Comparison of ENCODE assay signal across 9 cellular contexts in genomic region chr11:2089536-2090165, GRCh38. TPM values are rescaled to one million over a fixed set of nuclear protein-coding genes. Genes with fewer than 3 reads are reported as not detected.
DNase-seq lines count a peak whose midpoint lies in the region; ATAC-seq and TF ChIP-seq lines count a peak whose summit lies in the region.
"Had no signal": no experiment of that assay in that cellular context is flagged by ENCODE, and none has a peak within 500 bp of the region (broad histone marks: within the 10 kb centered on the region; RNA-seq: fewer than 3 reads in every experiment).

No MANE protein-coding gene starts in this region.

- H3K36me3 ChIP-seq in prostate gland: no peaks in the 10 kb centered on the region

- peaks cover 32% of the 10 kb centered on the region for H3K27me3 ChIP-seq in foreskin keratinocyte
- no peaks in the 10 kb centered on the region for H3K27me3 ChIP-seq in prostate gland (replicated peaks; ENCODE audit: insufficient read depth)

- TF ChIP-seq CTCF in Calu3 (IDR thresholded peaks at IDR 0.05; ENCODE audit: unreplicated experiment): no peak
- TF ChIP-seq CTCF in foreskin keratinocyte (conservative IDR thresholded peaks at IDR 0.05): no peak
- TF ChIP-seq CTCF in prostate gland (IDR thresholded peaks at IDR 0.05): no peak

- no peaks in the 10 kb centered on the region for H3K36me3 Mint-ChIP-seq in Calu3 (ENCODE audit: insufficient read depth, unreplicated experiment)

- H3K4me1 ChIP-seq in foreskin keratinocyte (no peaks in the 10 kb centered on the region), prostate gland (replicated peaks) (peaks cover 6% of the 10 kb centered on the region)

- TF ChIP-seq POLR2A in prostate gland (IDR thresholded peaks at IDR 0.05): no peak

- peak; percentile 21 for DNase-seq in Calu3
- DNase-seq in HS-5 (ENCODE audit: low read depth): peak; percentile 3
- DNase-seq in UCSD-AML1 (lab: John Stamatoyannopoulos, UW; ENCODE audit: unreplicated experiment): peak; percentile 64
- peak in 1 of 2 donors; percentile 30 for DNase-seq in foreskin keratinocyte
- DNase-seq in prostate gland (ENCODE audit: low spot score): no peak
- DNase-seq in NCI-H187 (lab: John Stamatoyannopoulos, UW): no peak
- DNase-seq in NK-92 treated with Interleukin-12 subunit alpha and Interleukin-12 subunit beta, amount 100 ng/mL, for 24 hours (lab: John Stamatoyannopoulos, UW): no peak

- H3K27me3 Mint-ChIP-seq in Calu3 (ENCODE audit: unreplicated experiment): no peaks in the 10 kb centered on the region

- intact Hi-C loops in Calu3 (cut with micrococcal nuclease; ENCODE audit: unreplicated experiment): loop anchor here (5.0 kb wide), 1 partner anchor 182 kb away; no protein-coding TSS in a partner anchor
- intact Hi-C loops in prostate gland (cut with DNase I): no loop called here

- H3K4me3 Mint-ChIP-seq in Calu3 (ENCODE audit: low read depth, unreplicated experiment): no peak overlapping the region
- H3K4me3 Mint-ChIP-seq: dendritic cell treated with granulocyte-macrophage colony-stimulating factor and Interleukin-4, amounts not matched to agents 40 ng/mL and 50 ng/mL, for 4 days had no signal

- 80% methylated on average over 7 of the region's 9 CpGs for WGBS in prostate gland

- H3K4me3 ChIP-seq in prostate gland: no peak overlapping the region

- no peaks in the 10 kb centered on the region for H3K9me3 ChIP-seq in prostate gland

- ATAC-seq in foreskin keratinocyte: peak; percentile 71
- no peak for ATAC-seq in HG02610 (IDR thresholded peaks at IDR 0.05; ENCODE audit: unreplicated experiment)

- H3K9me3 Mint-ChIP-seq in Calu3 (ENCODE audit: low read depth, unreplicated experiment): no peaks in the 10 kb centered on the region

- H3K4me1 Mint-ChIP-seq in Calu3 (ENCODE audit: low read depth, unreplicated experiment): peaks cover 16% of the 10 kb centered on the region

- H3K27ac ChIP-seq in foreskin keratinocyte (no peak overlapping the region), prostate gland (no peak overlapping the region)

- no peak overlapping the region for H3K27ac Mint-ChIP-seq in Calu3 (ENCODE audit: unreplicated experiment)
- H3K27ac Mint-ChIP-seq: dendritic cell treated with granulocyte-macrophage colony-stimulating factor and Interleukin-4, amounts not matched to agents 40 ng/mL and 50 ng/mL, for 4 days had no signal

- CTCF ChIA-PET in Calu3 (lab: Charles Lee): interaction anchor here (1.0 kb wide), 1 partner anchor 12 kb away, joined by 3 read pairs; no protein-coding TSS in a partner anchor

- no TSS peak for BruUV-seq in Calu3 (replicated peaks; lab: Mats Ljungman, UMichigan)

RNA-seq across cellular contexts. Expression of gene IGF2, which starts 49.5 kb away (rescaled TPM):
- total RNA-seq in Calu3 (2022) (0.37 and 0.45 TPM in 2 replicates), foreskin keratinocyte (under 0.01 and 0.14 TPM in 2 replicates), prostate gland (10 to 100 TPM in 1 of 2 donors, 1 to 10 TPM in 1; 4.1 to 80.7 TPM)
- polyA plus RNA-seq in foreskin keratinocyte: 0.06 and 0.29 TPM in 2 replicates

Comparison
In these comparisons a context has a peak if more than half of its experiments do, and no peak if none do; other contexts are left out.
1. DNase-seq: peak in Calu3 (single experiment), HS-5 (single experiment) and UCSD-AML1 (single experiment); none in prostate gland (single experiment), NCI-H187 (0 of 2) and NK-92 treated with Interleukin-12 subunit alpha and Interleukin-12 subunit beta, amount 100 ng/mL, for 24 hours (single experiment).